In the genomic region with DNA sequence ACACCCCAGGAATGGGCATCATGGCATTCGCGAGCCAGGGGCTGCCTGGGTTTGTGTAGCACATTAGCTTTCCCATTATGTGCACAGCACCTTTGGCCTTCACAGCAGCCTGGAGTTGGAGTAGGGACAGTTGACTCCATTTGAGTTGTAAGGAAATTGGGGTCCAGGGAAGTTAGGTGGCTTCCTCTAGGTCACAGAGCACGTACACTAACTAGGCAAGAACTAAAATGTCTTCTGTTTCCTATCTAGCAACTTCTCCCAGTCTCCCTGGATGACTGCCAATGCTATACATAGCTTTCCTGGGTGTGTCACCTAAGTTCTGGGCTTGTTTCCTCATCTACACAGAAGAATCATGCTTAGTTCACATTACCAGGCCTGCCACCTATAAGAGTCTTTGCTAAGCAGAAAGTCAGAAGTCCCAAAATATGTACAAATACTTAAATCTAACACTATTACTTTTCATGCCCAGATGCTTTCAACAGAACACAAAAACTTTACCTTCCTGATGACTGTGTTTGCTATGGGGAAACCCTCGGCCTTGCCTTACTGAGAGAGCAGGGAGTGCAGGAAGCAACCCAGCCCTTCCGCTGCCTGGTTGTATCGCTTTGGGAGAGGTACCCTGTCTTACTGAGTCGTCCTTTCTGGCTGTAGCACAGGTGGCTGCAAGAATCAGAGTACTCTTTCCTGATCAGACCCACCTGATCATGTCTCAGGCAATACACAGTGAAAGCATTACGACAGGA, we compare ENCODE assay signal across 8 cellular contexts. TPM values are rescaled to one million over a fixed set of nuclear protein-coding genes. Genes with fewer than 3 reads are reported as not detected.
DNase-seq lines count a peak whose midpoint lies in the region; ATAC-seq and TF ChIP-seq lines count a peak whose summit lies in the region.

No MANE protein-coding gene starts in this region.

- H3K27me3 ChIP-seq in CD8-positive, alpha-beta memory T cell (ENCODE audit: insufficient read depth, low read length, poor library complexity, severe bottlenecking), result no peaks in the 10 kb centered on the region
- no peaks in the 10 kb centered on the region for H3K27me3 ChIP-seq in Peyer's patch
- no peaks in the 10 kb centered on the region for H3K27me3 ChIP-seq in esophagus muscularis mucosa

- WGBS in esophagus muscularis mucosa, result 70% methylated on average over 6 of the region's 8 CpGs

- no peaks in the 10 kb centered on the region for H3K9me3 ChIP-seq in CD8-positive, alpha-beta memory T cell (ENCODE audit: low read length)
- H3K9me3 ChIP-seq in Peyer's patch (no peaks in the 10 kb centered on the region), esophagus muscularis mucosa (no peaks in the 10 kb centered on the region)

- peak overlapping the region in 2 of 8 donors; percentile 21 to 56 for H3K27ac Mint-ChIP-seq in CD8-positive, alpha-beta memory T cell
- H3K27ac Mint-ChIP-seq in osteocyte (ENCODE audit: unreplicated experiment) (peak overlapping the region; percentile 74), endothelial cell (ENCODE audit: unreplicated experiment) (no peak overlapping the region)

- peak overlapping the region; percentile 27 for H3K27ac ChIP-seq in CD8-positive, alpha-beta memory T cell (ENCODE audit: low read depth, low read length)
- H3K27ac ChIP-seq in Peyer's patch (peak overlapping the region in 3 of 4 donors; percentile 54 to 84 (median 76)), esophagus muscularis mucosa (replicated peaks in 1 of 4) (peak overlapping the region; percentile 2 to 58 (median 42))

- H3K4me3 Mint-ChIP-seq in CD8-positive, alpha-beta memory T cell, result no peak overlapping the region
- no peak overlapping the region for H3K4me3 Mint-ChIP-seq in osteocyte (ENCODE audit: unreplicated experiment)
- no peak overlapping the region for H3K4me3 Mint-ChIP-seq in endothelial cell (ENCODE audit: unreplicated experiment)

- H3K4me1 Mint-ChIP-seq in CD8-positive, alpha-beta memory T cell, result peaks cover 59 to 82% (median 59%) of the 10 kb centered on the region in 3 donors
- H3K4me1 Mint-ChIP-seq in osteocyte (ENCODE audit: unreplicated experiment) (peaks cover 33% of the 10 kb centered on the region), endothelial cell (ENCODE audit: unreplicated experiment) (peaks cover 4% of the 10 kb centered on the region)

- no peak for ATAC-seq in GM18505 (IDR thresholded peaks at IDR 0.05; ENCODE audit: unreplicated experiment)

- peaks cover 24% of the 10 kb centered on the region for H3K36me3 ChIP-seq in CD8-positive, alpha-beta memory T cell (ENCODE audit: insufficient read depth, low read length)
- H3K36me3 ChIP-seq in Peyer's patch (peaks cover 0 to 58% (median 0%) of the 10 kb centered on the region in 3 donors), esophagus muscularis mucosa (peaks cover 27 to 78% (median 44%) of the 10 kb centered on the region in 4 donors)

- TF ChIP-seq EP300 in esophagus muscularis mucosa (IDR thresholded peaks at IDR 0.05), result no peak

- no peaks in the 10 kb centered on the region for H3K9me3 Mint-ChIP-seq in CD8-positive, alpha-beta memory T cell
- no peaks in the 10 kb centered on the region for H3K9me3 Mint-ChIP-seq in osteocyte (ENCODE audit: unreplicated experiment)
- no peaks in the 10 kb centered on the region for H3K9me3 Mint-ChIP-seq in endothelial cell (ENCODE audit: unreplicated experiment)

- no peaks in the 10 kb centered on the region for H3K27me3 Mint-ChIP-seq in CD8-positive, alpha-beta memory T cell
- no peaks in the 10 kb centered on the region for H3K27me3 Mint-ChIP-seq in osteocyte (ENCODE audit: unreplicated experiment)
- peaks cover 4% of the 10 kb centered on the region for H3K27me3 Mint-ChIP-seq in endothelial cell (ENCODE audit: unreplicated experiment)

- peaks cover 26% of the 10 kb centered on the region for H3K4me1 ChIP-seq in CD8-positive, alpha-beta memory T cell (ENCODE audit: insufficient read depth, low read length)
- peaks cover 0 to 46% (median 2%) of the 10 kb centered on the region in 4 donors for H3K4me1 ChIP-seq in Peyer's patch
- peaks cover 59 to 80% (median 64%) of the 10 kb centered on the region in 4 donors for H3K4me1 ChIP-seq in esophagus muscularis mucosa

- TF ChIP-seq POLR2A in Peyer's patch (IDR thresholded peaks at IDR 0.05) (no peak), esophagus muscularis mucosa (IDR thresholded peaks at IDR 0.05; ENCODE audit: low read depth) (no peak), GM18505 (IDR thresholded peaks at IDR 0.05; ENCODE audit: borderline replicate concordance, extremely low read depth, insufficient read depth, insufficient read length) (no peak)

- DNase-seq in CD8-positive, alpha-beta memory T cell, result no peak
- DNase-seq in Peyer's patch (peak in 1 of 3 donors; percentile 74), esophagus muscularis mucosa (ENCODE audit: extremely low spot score) (peak; percentile 72), osteocyte (ENCODE audit: extremely low spot score, unreplicated experiment) (peak; percentile 65), endothelial cell (ENCODE audit: low spot score) (no peak), NCI-H1694 treated with DMSO at 0.1 percent for 48 hours (lab: John Stamatoyannopoulos, UW) (no peak), KG1 (lab: John Stamatoyannopoulos, UW) (no peak)

- CTCF ChIA-PET in CD8-positive, alpha-beta memory T cell (lab: Charles Lee), result no interaction called here

- POLR2A ChIA-PET in CD8-positive, alpha-beta memory T cell (lab: Charles Lee), result no interaction called here

- TF ChIP-seq CTCF in Peyer's patch (IDR thresholded peaks at IDR 0.05) (no peak), esophagus muscularis mucosa (IDR thresholded peaks at IDR 0.05) (no peak), osteocyte (IDR thresholded peaks at IDR 0.05) (no peak), endothelial cell (IDR thresholded peaks at IDR 0.05; ENCODE audit: unreplicated experiment) (no peak)

- H3K36me3 Mint-ChIP-seq in CD8-positive, alpha-beta memory T cell, result peaks cover 13 to 90% (median 23%) of the 10 kb centered on the region in 3 donors
- H3K36me3 Mint-ChIP-seq in osteocyte (ENCODE audit: unreplicated experiment), result peaks cover 39% of the 10 kb centered on the region
- H3K36me3 Mint-ChIP-seq in endothelial cell (ENCODE audit: low read depth, unreplicated experiment), result peaks cover 52% of the 10 kb centered on the region

- no peak overlapping the region for H3K4me3 ChIP-seq in CD8-positive, alpha-beta memory T cell (ENCODE audit: low read length)
- H3K4me3 ChIP-seq in Peyer's patch (no peak overlapping the region), esophagus muscularis mucosa (no peak overlapping the region)

- intact Hi-C loops in esophagus muscularis mucosa (cut with DNase I), result no loop called here

RNA-seq across cellular contexts. Expression of gene MACROH2A1, which starts 12.0 kb away (rescaled TPM):
- 100 to 1,000 TPM; 199 to 202 TPM for total RNA-seq in CD8-positive, alpha-beta memory T cell
- polyA plus RNA-seq in CD8-positive, alpha-beta memory T cell, result 112 TPM
- total RNA-seq in Peyer's patch (100 to 1,000 TPM; 407 to 489 (median 431) TPM), esophagus muscularis mucosa (100 to 1,000 TPM; 144 to 152 (median 149) TPM), osteocyte (123 and 126 TPM in 2 replicates), endothelial cell (ENCODE audit: unreplicated experiment) (181 TPM)

Comparison
In these comparisons a context has a peak if more than half of its experiments do, and no peak if none do; other contexts are left out.
1. DNase-seq: peak in esophagus muscularis mucosa (single experiment) and osteocyte (single experiment); none in CD8-positive, alpha-beta memory T cell (0 of 5), endothelial cell (single experiment), NCI-H1694 treated with DMSO at 0.1 percent for 48 hours (single experiment) and KG1 (single experiment).
2. Peak in every context shown above with its lines, with median percentiles within 50 percentile points of each other: H3K27ac ChIP-seq.